ENCODE assay signal across 1 cellular context in genomic region chrX:45506149-45506768, GRCh38.
TF ChIP-seq lines count a peak whose summit lies in the region.

No MANE protein-coding gene starts in this region.

TF ChIP-seq in HCT116, 20 proteins besides CTCF, POLR2A, EP300 and RAD21 (continued from another document):
- no peak for TF ChIP-seq ZBTB33 (IDR thresholded peaks at IDR 0.05; ENCODE audit: extremely low read depth, insufficient replicate concordance, low read length)
